Comparison of ENCODE assay signal across 8 cellular contexts in the genomic region with DNA sequence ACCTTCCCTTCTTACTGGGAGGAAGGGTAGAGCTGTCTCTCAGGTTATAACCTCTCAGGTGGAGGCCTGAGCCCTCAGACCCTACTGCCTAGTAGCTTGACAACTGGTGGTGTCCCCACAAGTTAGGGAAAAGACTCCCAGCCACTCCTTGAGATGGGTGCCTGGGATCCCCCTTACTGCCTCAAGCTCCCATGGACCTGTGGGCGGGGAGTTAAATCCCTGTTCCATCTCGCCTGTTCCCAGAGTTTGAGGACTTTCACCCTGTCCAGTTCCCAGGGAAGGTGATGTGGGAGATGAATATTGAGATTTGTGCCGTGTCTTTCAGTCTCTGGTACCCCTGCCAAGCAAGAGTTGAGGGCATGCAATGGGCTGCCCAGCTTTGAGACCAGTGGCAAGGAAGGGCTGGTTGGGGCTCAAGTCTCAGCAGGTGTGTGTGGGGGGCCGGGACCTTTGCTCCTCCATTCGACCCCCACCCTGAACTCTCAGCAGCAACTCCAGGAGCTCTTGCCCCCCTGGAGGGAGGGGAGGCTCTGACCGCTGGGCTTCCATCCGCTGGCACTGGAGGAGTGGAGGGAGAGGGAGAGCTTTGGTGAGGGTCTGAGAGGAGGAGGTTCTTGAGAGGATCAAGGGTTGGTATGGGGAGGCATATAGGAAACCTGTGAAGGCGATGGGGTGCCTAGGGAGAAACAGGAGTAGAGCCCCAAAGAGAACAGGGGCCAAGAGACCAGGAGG. TPM values are rescaled to one million over a fixed set of nuclear protein-coding genes. Genes with fewer than 3 reads are reported as not detected.
A peak's percentile ranks its signal among the peaks of the same experiment; 100 is the strongest.
DNase-seq lines count a peak whose midpoint lies in the region; ATAC-seq and TF ChIP-seq lines count a peak whose summit lies in the region.

No MANE protein-coding gene starts in this region.

- H3K4me1 ChIP-seq in Peyer's patch: peaks cover 3 to 57% (median 12%) of the 10 kb centered on the region in 4 donors
- peaks cover 15 to 24% of the 10 kb centered on the region in 2 experiments for H3K4me1 ChIP-seq in trophoblast cell (ENCODE audit: control insufficient read depth in 1 of 2, insufficient read depth in 2 of 2, low read length in 2 of 2)

- H4K91ac ChIP-seq in trophoblast cell (ENCODE audit: low read depth, low read length): peak overlapping the region; percentile 92

- H3K9me3 ChIP-seq in Peyer's patch: no peaks in the 10 kb centered on the region
- no peaks in the 10 kb centered on the region for H3K9me3 ChIP-seq in trophoblast cell (ENCODE audit: insufficient read depth, low read depth, low read length)

- H3K79me2 ChIP-seq in trophoblast cell (ENCODE audit: control insufficient read depth, insufficient read depth, low read length, poor library complexity): peaks cover 14% of the 10 kb centered on the region

- H2AK5ac ChIP-seq in trophoblast cell (ENCODE audit: low read length): peak overlapping the region; percentile 59

- peaks cover 34% of the 10 kb centered on the region for H3K4me1 Mint-ChIP-seq in Calu3 (ENCODE audit: low read depth, unreplicated experiment)

- WGBS in trophoblast cell (ENCODE audit: extremely low coverage, insufficient coverage, insufficient read length): no CpG with 5 or more reads among the region's 8 CpGs

- H3K36me3 ChIP-seq in Peyer's patch (peaks cover 0 to 19% (median 0%) of the 10 kb centered on the region in 3 donors), trophoblast cell (ENCODE audit: control insufficient read depth in 1 of 2, insufficient read depth in 2 of 2, low read length in 2 of 2) (peaks cover 20 to 21% of the 10 kb centered on the region in 2 experiments)

- H3K27ac ChIP-seq in Peyer's patch (peak overlapping the region; percentile 90 to 98 (median 94)), epithelial cell of prostate (peak overlapping the region; percentile 75), trophoblast cell (ENCODE audit: low read depth, low read length) (no peak overlapping the region)

- H3K4me3 Mint-ChIP-seq in Calu3 (ENCODE audit: low read depth, unreplicated experiment): peak overlapping the region; percentile 80

- peak overlapping the region; percentile 37 for H3K18ac ChIP-seq in trophoblast cell (ENCODE audit: low read length)

- H2BK12ac ChIP-seq in trophoblast cell (ENCODE audit: low read length): peak overlapping the region; percentile 85

- H3K4ac ChIP-seq in trophoblast cell (ENCODE audit: low read depth, low read length): peak overlapping the region; percentile 4

- H4K12ac ChIP-seq in trophoblast cell (ENCODE audit: low read depth, low read length): peak overlapping the region; percentile 31

- H3K14ac ChIP-seq in trophoblast cell (ENCODE audit: low read length): peak overlapping the region; percentile 41

- peak overlapping the region; percentile 59 to 92 (median 76) for H3K4me3 ChIP-seq in Peyer's patch
- no peak overlapping the region for H3K4me3 ChIP-seq in trophoblast cell (ENCODE audit: low read depth, low read length)

- TF ChIP-seq CTCF in Calu3 (IDR thresholded peaks at IDR 0.05; ENCODE audit: unreplicated experiment) (no peak), Peyer's patch (IDR thresholded peaks at IDR 0.05) (no peak)

- H3K79me1 ChIP-seq in trophoblast cell (ENCODE audit: low read length): peaks cover 24% of the 10 kb centered on the region

- no peaks in the 10 kb centered on the region for H3K27me3 Mint-ChIP-seq in Calu3 (ENCODE audit: unreplicated experiment)

- CTCF ChIA-PET in Calu3 (lab: Charles Lee): interaction anchor here (1.8 kb wide), 1 partner anchor 14 kb away, joined by 8 read pairs; no protein-coding TSS in a partner anchor

- H3K9ac ChIP-seq in trophoblast cell (ENCODE audit: low read length): no peak overlapping the region

- H3K4me2 ChIP-seq in trophoblast cell (ENCODE audit: low read length): peak overlapping the region; percentile 11

- H2BK120ac ChIP-seq in trophoblast cell (ENCODE audit: insufficient read depth, low read length, poor library complexity): peak overlapping the region; percentile 29

- peak overlapping the region; percentile 17 for H4K8ac ChIP-seq in trophoblast cell (ENCODE audit: low read depth, low read length)

- ATAC-seq in GM19023 (IDR thresholded peaks at IDR 0.05; ENCODE audit: unreplicated experiment) (no peak), GM18505 (IDR thresholded peaks at IDR 0.05; ENCODE audit: unreplicated experiment) (no peak), left lobe of liver (no peak)

- intact Hi-C loops in Calu3 (cut with micrococcal nuclease; ENCODE audit: unreplicated experiment): loop anchor here (10.0 kb wide), 1 partner anchor 246 kb away; the partner anchor contains the start of gene CFB

- no peak for DNase-seq in Calu3
- no peak for DNase-seq in Peyer's patch
- DNase-seq in epithelial cell of prostate (ENCODE audit: low read depth, low spot score): no peak
- no peak for DNase-seq in trophoblast cell
- DNase-seq in GM03348 (ENCODE audit: low spot score): no peak
- no peak for DNase-seq in left lobe of liver (ENCODE audit: low spot score)

- H3K27me3 ChIP-seq in Peyer's patch (no peaks in the 10 kb centered on the region), trophoblast cell (ENCODE audit: insufficient read depth, low read length) (no peaks in the 10 kb centered on the region)

- no TSS peak for BruUV-seq in Calu3 (replicated peaks; lab: Mats Ljungman, UMichigan)

- H3K36me3 Mint-ChIP-seq in Calu3 (ENCODE audit: insufficient read depth, unreplicated experiment): peaks cover 72% of the 10 kb centered on the region

- peak overlapping the region; percentile 54 for H3K27ac Mint-ChIP-seq in Calu3 (ENCODE audit: unreplicated experiment)

- H2AFZ ChIP-seq in trophoblast cell (ENCODE audit: insufficient read depth, low read length, poor library complexity): no peak overlapping the region

- H3K9me3 Mint-ChIP-seq in Calu3 (ENCODE audit: low read depth, unreplicated experiment): no peaks in the 10 kb centered on the region

- peak overlapping the region; percentile 11 for H2BK5ac ChIP-seq in trophoblast cell (ENCODE audit: low read depth, low read length, poor library complexity)

- TF ChIP-seq POLR2A in Peyer's patch (IDR thresholded peaks at IDR 0.05) (no peak), GM18505 (IDR thresholded peaks at IDR 0.05; ENCODE audit: borderline replicate concordance, extremely low read depth, insufficient read depth, insufficient read length) (no peak)

- no peak overlapping the region for H3K23ac ChIP-seq in trophoblast cell (ENCODE audit: low read length)

RNA-seq across cellular contexts. Expression of gene PBX2, which starts 1.1 kb away (rescaled TPM):
- total RNA-seq in Calu3 (2022): 122 and 141 TPM in 2 replicates
- 10 to 100 TPM; 33.3 to 74.3 (median 64.4) TPM for total RNA-seq in Peyer's patch
- 90.9 and 95.5 TPM in 2 replicates for polyA plus RNA-seq in trophoblast cell (2013)
- 26.7 TPM for total RNA-seq in left lobe of liver

RNA-seq across cellular contexts. Expression of gene GPSM3, which starts 1.3 kb away (rescaled TPM):
- total RNA-seq in Calu3 (2022) (6.2 and 6.3 TPM in 2 replicates), Peyer's patch (10 to 100 TPM in 2 of 4 donors, 1 to 10 TPM in 2; 5.3 to 38.8 (median 10.3) TPM), left lobe of liver (5.1 TPM)
- polyA plus RNA-seq in trophoblast cell (2013): 9.6 and 10.9 TPM in 2 replicates

RNA-seq across cellular contexts. Expression of gene AGER, which starts 7.1 kb away (rescaled TPM):
- total RNA-seq in Calu3 (2022) (14.3 and 14.4 TPM in 2 replicates), Peyer's patch (10 to 100 TPM in 2 of 4 donors, 1 to 10 TPM in 2; 2.8 to 31.4 (median 9.2) TPM), left lobe of liver (6.0 TPM)
- 7.3 and 8.1 TPM in 2 replicates for polyA plus RNA-seq in trophoblast cell (2013)

RNA-seq across cellular contexts. Expression of gene RNF5, which starts 12.9 kb away (rescaled TPM):
- total RNA-seq in Calu3 (2022) (85.4 and 89.6 TPM in 2 replicates), Peyer's patch (100 to 1,000 TPM in 3 of 4 donors, 10 to 100 TPM in 1; 84.2 to 199 (median 115) TPM), left lobe of liver (57.3 TPM)
- 51.4 and 55.5 TPM in 2 replicates for polyA plus RNA-seq in trophoblast cell (2013)

RNA-seq across cellular contexts. Expression of gene AGPAT1, which starts 15.2 kb away (rescaled TPM):
- total RNA-seq in Calu3 (2022) (138 and 139 TPM in 2 replicates), Peyer's patch (100 to 1,000 TPM in 1 of 4 donors, 10 to 100 TPM in 3; 28.9 to 140 (median 90.7) TPM), left lobe of liver (32.4 TPM)
- polyA plus RNA-seq in trophoblast cell (2013): 67.1 and 67.2 TPM in 2 replicates
